ENCODE assay signal across 1 cellular context in the genomic region with DNA sequence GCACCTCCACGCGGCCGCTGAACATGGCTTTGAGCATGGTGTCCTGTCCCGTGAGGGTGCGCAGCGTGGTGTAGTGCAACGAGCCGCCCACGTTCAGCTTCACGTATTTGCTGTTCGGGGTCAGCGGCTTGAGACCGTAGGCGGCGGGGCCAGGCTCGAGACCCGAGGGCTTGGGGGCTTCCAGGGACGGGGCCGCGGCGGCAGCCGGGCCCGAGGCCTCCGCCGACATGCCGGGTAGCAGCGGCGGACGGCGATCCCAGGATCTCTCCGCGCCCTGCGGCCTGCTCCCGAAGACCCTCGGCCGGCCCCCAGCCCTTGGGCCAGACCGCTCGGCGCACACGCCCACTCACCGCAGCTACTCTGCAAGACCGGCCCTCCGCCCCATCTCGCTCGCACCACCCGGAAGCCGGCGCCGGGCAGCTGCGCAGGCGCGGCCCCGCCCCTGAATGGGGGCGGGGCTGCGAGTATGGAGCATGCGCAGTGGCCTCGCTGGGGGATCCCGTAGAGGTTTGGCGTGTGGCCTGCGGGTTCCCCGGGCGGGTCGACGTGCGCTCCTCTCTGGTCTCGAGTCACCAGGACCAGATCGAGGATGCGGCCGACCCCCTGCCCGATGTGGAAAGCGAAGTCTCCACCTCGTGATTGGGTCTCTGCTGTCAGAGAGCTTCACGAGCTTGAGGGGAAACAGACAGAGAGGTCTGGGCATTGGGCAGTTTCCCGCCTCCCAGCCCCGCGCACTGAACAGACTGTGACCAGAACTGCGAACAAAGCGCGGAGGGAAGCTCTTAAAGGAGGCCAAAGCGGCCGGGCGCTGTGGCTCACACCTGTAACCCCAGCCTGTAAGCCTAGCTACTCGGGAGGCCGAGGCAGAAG.
A peak's percentile ranks its signal among the peaks of the same experiment; 100 is the strongest.
TF ChIP-seq lines count a peak whose summit lies in the region.

A gene with protein sequence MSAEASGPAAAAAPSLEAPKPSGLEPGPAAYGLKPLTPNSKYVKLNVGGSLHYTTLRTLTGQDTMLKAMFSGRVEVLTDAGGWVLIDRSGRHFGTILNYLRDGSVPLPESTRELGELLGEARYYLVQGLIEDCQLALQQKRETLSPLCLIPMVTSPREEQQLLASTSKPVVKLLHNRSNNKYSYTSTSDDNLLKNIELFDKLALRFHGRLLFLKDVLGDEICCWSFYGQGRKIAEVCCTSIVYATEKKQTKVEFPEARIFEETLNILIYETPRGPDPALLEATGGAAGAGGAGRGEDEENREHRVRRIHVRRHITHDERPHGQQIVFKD (minus strand): TSS at position 422 of the 870 bp plus-strand sequence. CDS start 193 bp downstream, at position 229.

TF ChIP-seq in K562, 482 proteins besides CTCF, POLR2A, EP300 and RAD21 (continued from another document):
- TF ChIP-seq, protein P1, sequence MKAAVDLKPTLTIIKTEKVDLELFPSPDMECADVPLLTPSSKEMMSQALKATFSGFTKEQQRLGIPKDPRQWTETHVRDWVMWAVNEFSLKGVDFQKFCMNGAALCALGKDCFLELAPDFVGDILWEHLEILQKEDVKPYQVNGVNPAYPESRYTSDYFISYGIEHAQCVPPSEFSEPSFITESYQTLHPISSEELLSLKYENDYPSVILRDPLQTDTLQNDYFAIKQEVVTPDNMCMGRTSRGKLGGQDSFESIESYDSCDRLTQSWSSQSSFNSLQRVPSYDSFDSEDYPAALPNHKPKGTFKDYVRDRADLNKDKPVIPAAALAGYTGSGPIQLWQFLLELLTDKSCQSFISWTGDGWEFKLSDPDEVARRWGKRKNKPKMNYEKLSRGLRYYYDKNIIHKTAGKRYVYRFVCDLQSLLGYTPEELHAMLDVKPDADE (conservative IDR thresholded peaks at IDR 0.05; ENCODE audit: control insufficient read depth, low read depth, low read length) = peak; percentile 59; the same call in 1 of the 2 replicates
- TF ChIP-seq PURB (CRISPR knock-in tag; IDR thresholded peaks at IDR 0.05; ENCODE audit: low read depth) (no peak), BRD9 (IDR thresholded peaks at IDR 0.05; ENCODE audit: low read depth, partially characterized antibody) (no peak), SMAD1 (IDR thresholded peaks at IDR 0.05; ENCODE audit: low read depth, low read length, partially characterized antibody) (peak; percentile 18), TFAM (CRISPR knock-in tag; conservative IDR thresholded peaks at IDR 0.05) (no peak), ZFP36 (IDR thresholded peaks at IDR 0.05; ENCODE audit: low read depth, low read length, partially characterized antibody) (no peak), KLF6 (CRISPR knock-in tag; IDR thresholded peaks at IDR 0.05; ENCODE audit: borderline replicate concordance) (no peak), ZNF436 (CRISPR knock-in tag; IDR thresholded peaks at IDR 0.05) (no peak), YY1 (IDR thresholded peaks at IDR 0.05; ENCODE audit: borderline replicate concordance in 1 of 3, control insufficient read depth in 1 of 3, extremely low read depth in 1 of 3, insufficient read depth in 3 of 3, insufficient read length in 1 of 3, insufficient replicate concordance in 2 of 3, low read depth in 1 of 3, low read length in 2 of 3) (peak in 1 of 3 experiments; percentile 46), ZFPM2 (CRISPR knock-in tag; IDR thresholded peaks at IDR 0.05) (no peak), ERF (CRISPR knock-in tag; IDR thresholded peaks at IDR 0.05) (0 out of 2 replicates have a peak, but pooled peaks have one; percentile 58)
- TF ChIP-seq, protein P2, sequence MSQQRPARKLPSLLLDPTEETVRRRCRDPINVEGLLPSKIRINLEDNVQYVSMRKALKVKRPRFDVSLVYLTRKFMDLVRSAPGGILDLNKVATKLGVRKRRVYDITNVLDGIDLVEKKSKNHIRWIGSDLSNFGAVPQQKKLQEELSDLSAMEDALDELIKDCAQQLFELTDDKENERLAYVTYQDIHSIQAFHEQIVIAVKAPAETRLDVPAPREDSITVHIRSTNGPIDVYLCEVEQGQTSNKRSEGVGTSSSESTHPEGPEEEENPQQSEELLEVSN (IDR thresholded peaks at IDR 0.05; ENCODE audit: borderline replicate concordance in 1 of 2, extremely low read depth in 1 of 2, insufficient read depth in 1 of 2, insufficient read length in 1 of 2, low read depth in 1 of 2, low read length in 1 of 2, poor library complexity in 1 of 2, severe bottlenecking in 1 of 2) = peak; percentile 84 to 92
- TF ChIP-seq, protein P3, sequence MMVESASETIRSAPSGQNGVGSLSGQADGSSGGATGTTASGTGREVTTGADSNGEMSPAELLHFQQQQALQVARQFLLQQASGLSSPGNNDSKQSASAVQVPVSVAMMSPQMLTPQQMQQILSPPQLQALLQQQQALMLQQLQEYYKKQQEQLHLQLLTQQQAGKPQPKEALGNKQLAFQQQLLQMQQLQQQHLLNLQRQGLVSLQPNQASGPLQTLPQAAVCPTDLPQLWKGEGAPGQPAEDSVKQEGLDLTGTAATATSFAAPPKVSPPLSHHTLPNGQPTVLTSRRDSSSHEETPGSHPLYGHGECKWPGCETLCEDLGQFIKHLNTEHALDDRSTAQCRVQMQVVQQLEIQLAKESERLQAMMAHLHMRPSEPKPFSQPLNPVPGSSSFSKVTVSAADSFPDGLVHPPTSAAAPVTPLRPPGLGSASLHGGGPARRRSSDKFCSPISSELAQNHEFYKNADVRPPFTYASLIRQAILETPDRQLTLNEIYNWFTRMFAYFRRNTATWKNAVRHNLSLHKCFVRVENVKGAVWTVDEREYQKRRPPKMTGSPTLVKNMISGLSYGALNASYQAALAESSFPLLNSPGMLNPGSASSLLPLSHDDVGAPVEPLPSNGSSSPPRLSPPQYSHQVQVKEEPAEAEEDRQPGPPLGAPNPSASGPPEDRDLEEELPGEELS (CRISPR knock-in tag; IDR thresholded peaks at IDR 0.05; ENCODE audit: borderline replicate concordance) = 0 out of 2 replicates have a peak, but pooled peaks have one; percentile 43
- TF ChIP-seq, protein P4, sequence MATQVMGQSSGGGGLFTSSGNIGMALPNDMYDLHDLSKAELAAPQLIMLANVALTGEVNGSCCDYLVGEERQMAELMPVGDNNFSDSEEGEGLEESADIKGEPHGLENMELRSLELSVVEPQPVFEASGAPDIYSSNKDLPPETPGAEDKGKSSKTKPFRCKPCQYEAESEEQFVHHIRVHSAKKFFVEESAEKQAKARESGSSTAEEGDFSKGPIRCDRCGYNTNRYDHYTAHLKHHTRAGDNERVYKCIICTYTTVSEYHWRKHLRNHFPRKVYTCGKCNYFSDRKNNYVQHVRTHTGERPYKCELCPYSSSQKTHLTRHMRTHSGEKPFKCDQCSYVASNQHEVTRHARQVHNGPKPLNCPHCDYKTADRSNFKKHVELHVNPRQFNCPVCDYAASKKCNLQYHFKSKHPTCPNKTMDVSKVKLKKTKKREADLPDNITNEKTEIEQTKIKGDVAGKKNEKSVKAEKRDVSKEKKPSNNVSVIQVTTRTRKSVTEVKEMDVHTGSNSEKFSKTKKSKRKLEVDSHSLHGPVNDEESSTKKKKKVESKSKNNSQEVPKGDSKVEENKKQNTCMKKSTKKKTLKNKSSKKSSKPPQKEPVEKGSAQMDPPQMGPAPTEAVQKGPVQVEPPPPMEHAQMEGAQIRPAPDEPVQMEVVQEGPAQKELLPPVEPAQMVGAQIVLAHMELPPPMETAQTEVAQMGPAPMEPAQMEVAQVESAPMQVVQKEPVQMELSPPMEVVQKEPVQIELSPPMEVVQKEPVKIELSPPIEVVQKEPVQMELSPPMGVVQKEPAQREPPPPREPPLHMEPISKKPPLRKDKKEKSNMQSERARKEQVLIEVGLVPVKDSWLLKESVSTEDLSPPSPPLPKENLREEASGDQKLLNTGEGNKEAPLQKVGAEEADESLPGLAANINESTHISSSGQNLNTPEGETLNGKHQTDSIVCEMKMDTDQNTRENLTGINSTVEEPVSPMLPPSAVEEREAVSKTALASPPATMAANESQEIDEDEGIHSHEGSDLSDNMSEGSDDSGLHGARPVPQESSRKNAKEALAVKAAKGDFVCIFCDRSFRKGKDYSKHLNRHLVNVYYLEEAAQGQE (CRISPR knock-in tag; IDR thresholded peaks at IDR 0.05; ENCODE audit: low read depth) = 0 out of 2 replicates have a peak, but pooled peaks have one; percentile 20
- TF ChIP-seq, protein P5, sequence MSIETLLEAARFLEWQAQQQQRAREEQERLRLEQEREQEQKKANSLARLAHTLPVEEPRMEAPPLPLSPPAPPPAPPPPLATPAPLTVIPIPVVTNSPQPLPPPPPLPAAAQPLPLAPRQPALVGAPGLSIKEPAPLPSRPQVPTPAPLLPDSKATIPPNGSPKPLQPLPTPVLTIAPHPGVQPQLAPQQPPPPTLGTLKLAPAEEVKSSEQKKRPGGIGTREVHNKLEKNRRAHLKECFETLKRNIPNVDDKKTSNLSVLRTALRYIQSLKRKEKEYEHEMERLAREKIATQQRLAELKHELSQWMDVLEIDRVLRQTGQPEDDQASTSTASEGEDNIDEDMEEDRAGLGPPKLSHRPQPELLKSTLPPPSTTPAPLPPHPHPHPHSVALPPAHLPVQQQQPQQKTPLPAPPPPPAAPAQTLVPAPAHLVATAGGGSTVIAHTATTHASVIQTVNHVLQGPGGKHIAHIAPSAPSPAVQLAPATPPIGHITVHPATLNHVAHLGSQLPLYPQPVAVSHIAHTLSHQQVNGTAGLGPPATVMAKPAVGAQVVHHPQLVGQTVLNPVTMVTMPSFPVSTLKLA (conservative IDR thresholded peaks at IDR 0.05) = peak; percentile 46 to 80
